30 cellular contexts compared by ENCODE assay signal in genomic region chr1:167826127-167826526, GRCh38.
"Had no signal": no experiment of that assay in that cellular context is flagged by ENCODE, and none has a peak within 500 bp of the region (broad histone marks: within the 10 kb centered on the region; RNA-seq: fewer than 3 reads in every experiment).

No MANE protein-coding gene starts in this region.

- H3K4me1 Mint-ChIP-seq: central memory CD8-positive, alpha-beta T cell had no signal

- DNase-seq: activated CD4-positive, alpha-beta memory T cell treated with anti-CD3 and anti-CD28 coated beads, Interleukin-2, amount 10 ng/mL, durations not matched to agents 7 days and 5 days; activated CD4-positive, alpha-beta T cell treated with anti-CD3 and anti-CD28 coated beads for 1 hour; activated CD4-positive, alpha-beta T cell treated with anti-CD3 and anti-CD28 coated beads for 48 hours; activated CD4-positive, CD25-positive, alpha-beta regulatory T cell; activated CD8-positive, alpha-beta memory T cell treated with anti-CD3 and anti-CD28 coated beads for 24 hours; activated CD8-positive, alpha-beta memory T cell treated with anti-CD3 and anti-CD28 coated beads, Interleukin-2, amount 10 ng/mL, durations not matched to agents 7 days and 5 days; activated CD8-positive, alpha-beta memory T cell treated with anti-CD3 and anti-CD28 coated beads, Interleukin-2, amount 50 U/mL, for 48 hours; activated effector memory CD4-positive, alpha-beta T cell treated with Interleukin-2 at 50 U/mL for 16 hours; activated naive CD4-positive, alpha-beta T cell; activated naive CD4-positive, alpha-beta T cell treated with anti-CD3 and anti-CD28 coated beads, Interleukin-2, amount 50 U/mL, for 16 hours; activated naive CD8-positive, alpha-beta T cell treated with anti-CD3 and anti-CD28 coated beads for 36 hours; activated T-cell treated with anti-CD3 and anti-CD28 coated beads, Interleukin-2, amount 50 U/mL, for 48 hours; amniotic stem cell; aorta; MM.1S; NCI-H1092; NCI-H1436 treated with DMSO at 0.1 percent for 48 hours; NCI-H1694 treated with DMSO at 0.1 percent for 48 hours; NCI-H2029; NCI-H345; NCI-H524 treated with DMSO at 0.1 percent for 48 hours; NK-92 treated with Interleukin-12 subunit alpha and Interleukin-12 subunit beta, amount 100 ng/mL, for 24 hours; PC-9; Right ventricle myocardium superior; T1000; WERI-Rb-1 had no signal

- H3K4me3 Mint-ChIP-seq: activated CD4-positive, alpha-beta memory T cell treated with anti-CD3 and anti-CD28 coated beads, Interleukin-2, amount 10 ng/mL, durations not matched to agents 7 days and 5 days; activated CD8-positive, alpha-beta memory T cell treated with anti-CD3 and anti-CD28 coated beads, Interleukin-2, amount 10 ng/mL, durations not matched to agents 7 days and 5 days; activated naive CD8-positive, alpha-beta T cell treated with anti-CD3 and anti-CD28 coated beads for 36 hours; central memory CD8-positive, alpha-beta T cell had no signal

- H3K27ac Mint-ChIP-seq: activated CD4-positive, alpha-beta memory T cell treated with anti-CD3 and anti-CD28 coated beads, Interleukin-2, amount 10 ng/mL, durations not matched to agents 7 days and 5 days; activated CD8-positive, alpha-beta memory T cell treated with anti-CD3 and anti-CD28 coated beads, Interleukin-2, amount 10 ng/mL, durations not matched to agents 7 days and 5 days; activated naive CD8-positive, alpha-beta T cell treated with anti-CD3 and anti-CD28 coated beads for 36 hours had no signal

- H3K9me3 Mint-ChIP-seq: activated CD4-positive, alpha-beta memory T cell treated with anti-CD3 and anti-CD28 coated beads, Interleukin-2, amount 10 ng/mL, durations not matched to agents 7 days and 5 days; activated naive CD8-positive, alpha-beta T cell treated with anti-CD3 and anti-CD28 coated beads for 36 hours; central memory CD8-positive, alpha-beta T cell had no signal

- FAIRE-seq: RCC 7860 had no signal

- H2AFZ ChIP-seq: PC-9 had no signal

- H3K36me3 ChIP-seq: cardiac muscle cell, WERI-Rb-1 had no signal

- H3K36me3 Mint-ChIP-seq: activated CD8-positive, alpha-beta memory T cell treated with anti-CD3 and anti-CD28 coated beads, Interleukin-2, amount 10 ng/mL, durations not matched to agents 7 days and 5 days; activated naive CD8-positive, alpha-beta T cell treated with anti-CD3 and anti-CD28 coated beads for 36 hours had no signal

- H3K27ac ChIP-seq: cardiac muscle cell, PC-9, RWPE1, WERI-Rb-1 had no signal

- H3K4me3 ChIP-seq: cardiac muscle cell, PC-9 had no signal

- H3K27me3 ChIP-seq: cardiac muscle cell had no signal

- ATAC-seq: activated CD8-positive, alpha-beta memory T cell treated with anti-CD3 and anti-CD28 coated beads, Interleukin-2, amount 10 ng/mL, durations not matched to agents 7 days and 5 days had no signal

- H3K4me2 ChIP-seq: PC-9 had no signal
